Comparison of ENCODE assay signal across 8 cellular contexts in genomic region chr10:95290446-95290800, GRCh38. TPM values are rescaled to one million over a fixed set of nuclear protein-coding genes. Genes with fewer than 3 reads are reported as not detected.
DNase-seq lines count a peak whose midpoint lies in the region; ATAC-seq and TF ChIP-seq lines count a peak whose summit lies in the region.

No MANE protein-coding gene starts in this region.

- peak overlapping the region; percentile 44 to 74 for H3K27ac ChIP-seq in testis

- 0% methylated on average over 4 to 6 of the region's 49 CpGs for WGBS in testis, 2 donors

- peaks cover 26% of the 10 kb centered on the region for H3K4me1 Mint-ChIP-seq in activated naive CD8-positive, alpha-beta T cell treated with anti-CD3 and anti-CD28 coated beads, Interleukin-2, amount 10 ng/mL, durations not matched to agents 7 days and 5 days
- peaks cover 47 to 57% of the 10 kb centered on the region in 2 donors for H3K4me1 Mint-ChIP-seq in immature natural killer cell

- H3K27ac Mint-ChIP-seq in activated naive CD8-positive, alpha-beta T cell treated with anti-CD3 and anti-CD28 coated beads, Interleukin-2, amount 10 ng/mL, durations not matched to agents 7 days and 5 days: no peak overlapping the region
- peak overlapping the region in 2 of 6 donors; percentile 53 to 73 for H3K27ac Mint-ChIP-seq in immature natural killer cell

- H3K4me3 Mint-ChIP-seq in activated naive CD8-positive, alpha-beta T cell treated with anti-CD3 and anti-CD28 coated beads, Interleukin-2, amount 10 ng/mL, durations not matched to agents 7 days and 5 days: peak overlapping the region; percentile 81
- peak overlapping the region; percentile 87 to 92 (median 90) for H3K4me3 Mint-ChIP-seq in immature natural killer cell

- no peaks in the 10 kb centered on the region for H3K9me3 Mint-ChIP-seq in activated naive CD8-positive, alpha-beta T cell treated with anti-CD3 and anti-CD28 coated beads, Interleukin-2, amount 10 ng/mL, durations not matched to agents 7 days and 5 days
- no peaks in the 10 kb centered on the region for H3K9me3 Mint-ChIP-seq in immature natural killer cell

- no peaks in the 10 kb centered on the region for H3K36me3 ChIP-seq in testis (ENCODE audit: low read depth, missing control alignments)

- H3K4me3 ChIP-seq in testis: peak overlapping the region; percentile 70

- TF ChIP-seq POLR2A in testis (IDR thresholded peaks at IDR 0.05): no peak

- H3K27me3 ChIP-seq in testis: no peaks in the 10 kb centered on the region

- peaks cover 1% of the 10 kb centered on the region for H3K36me3 Mint-ChIP-seq in activated naive CD8-positive, alpha-beta T cell treated with anti-CD3 and anti-CD28 coated beads, Interleukin-2, amount 10 ng/mL, durations not matched to agents 7 days and 5 days
- no peaks in the 10 kb centered on the region for H3K36me3 Mint-ChIP-seq in immature natural killer cell

- H3K4me1 ChIP-seq in testis: no peaks in the 10 kb centered on the region

- intact Hi-C loops in testis (cut with DNase I; ENCODE audit: low total_unique reads): no loop called here

- H3K9me3 ChIP-seq in testis: no peaks in the 10 kb centered on the region

- H3K27me3 Mint-ChIP-seq in activated naive CD8-positive, alpha-beta T cell treated with anti-CD3 and anti-CD28 coated beads, Interleukin-2, amount 10 ng/mL, durations not matched to agents 7 days and 5 days: peaks cover 57% of the 10 kb centered on the region
- peaks cover 4 to 12% (median 5%) of the 10 kb centered on the region in 3 donors for H3K27me3 Mint-ChIP-seq in immature natural killer cell (ENCODE audit: low read depth in 3 of 3)

- no peak for TF ChIP-seq CTCF in testis (IDR thresholded peaks at IDR 0.05)

- DNase-seq in activated naive CD8-positive, alpha-beta T cell treated with anti-CD3 and anti-CD28 coated beads, Interleukin-2, amount 10 ng/mL, durations not matched to agents 7 days and 5 days: no peak
- no peak for DNase-seq in immature natural killer cell
- DNase-seq in testis: peak; percentile 14
- DNase-seq in NCI-H187 (lab: John Stamatoyannopoulos, UW): no peak
- DNase-seq in SHP77 treated with DMSO at 0.1 percent for 48 hours (lab: John Stamatoyannopoulos, UW): no peak
- DNase-seq in DMS79 treated with DMSO at 0.1 percent for 48 hours (lab: John Stamatoyannopoulos, UW): no peak

- POLR2A ChIA-PET in activated naive CD8-positive, alpha-beta T cell treated with anti-CD3 and anti-CD28 coated beads, Interleukin-2, amount 10 ng/mL, durations not matched to agents 7 days and 5 days (lab: Charles Lee): no interaction called here

- ATAC-seq in GM19351 (IDR thresholded peaks at IDR 0.05; ENCODE audit: unreplicated experiment) (peak; percentile 0), HG03095 (IDR thresholded peaks at IDR 0.05; ENCODE audit: unreplicated experiment) (peak; percentile 0)
- ATAC-seq in activated naive CD8-positive, alpha-beta T cell treated with anti-CD3 and anti-CD28 coated beads, Interleukin-2, amount 10 ng/mL, durations not matched to agents 7 days and 5 days (ENCODE audit: low read depth): peak; percentile 10

RNA-seq across cellular contexts. Expression of gene PDLIM1, which starts 0.4 kb away (rescaled TPM):
- 10 to 100 TPM; 10.0 to 11.7 TPM for total RNA-seq in activated naive CD8-positive, alpha-beta T cell treated with anti-CD3 and anti-CD28 coated beads, Interleukin-2, amount 10 ng/mL, durations not matched to agents 7 days and 5 days
- polyA plus RNA-seq in immature natural killer cell (10 to 100 TPM; 38.9 to 72.9 (median 41.2) TPM), testis (ENCODE audit: insufficient read depth, low read depth, low replicate concordance) (64.3 TPM)
- 10 to 100 TPM; 14.9 to 23.5 TPM for total RNA-seq in testis
